Comparison of ENCODE assay signal across 8 cellular contexts in the genomic region with DNA sequence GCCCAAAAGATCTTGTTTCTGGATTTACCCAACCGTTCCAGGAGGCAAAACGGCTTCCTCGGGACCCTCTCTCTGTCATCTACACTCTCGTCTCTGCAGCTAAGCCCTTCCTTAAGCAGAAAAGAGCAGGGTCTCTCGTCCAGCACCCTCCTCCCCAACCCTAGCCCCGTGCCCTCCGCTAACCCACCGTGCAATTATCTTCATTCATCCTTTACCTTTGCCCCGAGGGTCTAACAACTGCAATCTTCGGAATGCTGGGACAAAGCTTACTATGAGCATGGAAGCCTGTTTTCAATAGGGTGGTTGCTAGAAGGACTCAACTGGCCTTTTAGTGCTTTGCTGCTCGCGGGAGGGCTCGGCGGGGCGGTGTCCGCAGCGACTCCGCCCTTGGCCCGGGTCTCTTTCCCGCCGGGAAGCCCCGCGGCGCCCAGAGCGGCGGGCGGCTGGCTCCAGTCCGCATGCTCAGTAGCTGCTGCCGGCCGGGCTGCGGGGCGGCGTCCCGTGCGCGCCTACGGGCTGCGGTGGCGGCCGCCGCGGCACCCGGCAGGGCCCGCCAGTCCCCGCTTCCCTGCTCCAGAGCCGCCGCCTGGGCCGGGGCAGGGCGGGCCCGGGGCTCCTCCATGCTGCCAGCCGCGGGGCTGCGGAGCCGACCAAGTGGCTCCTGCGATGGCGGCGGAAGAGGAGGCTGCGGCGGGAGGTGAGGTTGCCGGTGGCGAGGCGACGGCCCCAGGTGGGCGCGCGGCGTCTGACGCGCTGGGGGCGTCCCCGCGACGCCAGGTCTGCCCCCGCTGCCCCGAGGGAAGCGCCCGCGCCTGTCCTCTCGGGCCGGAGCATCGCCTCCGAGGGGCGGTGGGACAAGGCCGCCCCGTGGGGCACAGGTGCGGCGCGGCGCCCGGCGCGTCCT. TPM values are rescaled to one million over a fixed set of nuclear protein-coding genes. Genes with fewer than 3 reads are reported as not detected.
DNase-seq lines count a peak whose midpoint lies in the region; ATAC-seq, FAIRE-seq and TF ChIP-seq lines count a peak whose summit lies in the region.

TSS of gene BMAL2 (plus strand) at position 430 of the 904 bp plus-strand sequence. CDS start at position 667, 237 bp downstream.

- H3K4me1 ChIP-seq in Caco-2: peaks cover 34% of the 10 kb centered on the region
- peaks cover 0 to 30% (median 6%) of the 10 kb centered on the region in 12 donors for H3K4me1 ChIP-seq in heart left ventricle

- peak; percentile 43 for ATAC-seq in GM19455 (IDR thresholded peaks at IDR 0.05; ENCODE audit: unreplicated experiment)
- peak; percentile 29 for ATAC-seq in HG03571 (IDR thresholded peaks at IDR 0.05; ENCODE audit: unreplicated experiment)
- peak in 3 of 4 donors; percentile 64 to 81 (median 80) for ATAC-seq in heart left ventricle

- peak within 1 kb of the TSS in 2 of 12 donors; percentile 5 to 78 for H3K27ac ChIP-seq in heart left ventricle

- no peaks in the 10 kb centered on the region for H3K9me3 ChIP-seq in Caco-2
- H3K9me3 ChIP-seq in heart left ventricle: no peaks in the 10 kb centered on the region

- no peak for TF ChIP-seq POLR2A in heart left ventricle (IDR thresholded peaks at IDR 0.05)

- H3K9me3 Mint-ChIP-seq in Caco-2 (ENCODE audit: unreplicated experiment): no peaks in the 10 kb centered on the region

- H3K4me3 Mint-ChIP-seq in Caco-2 (ENCODE audit: unreplicated experiment): peak within 1 kb of the TSS; percentile 80

- H3K36me3 ChIP-seq in Caco-2 (ENCODE audit: control insufficient read depth, insufficient read depth, low read length) (no peaks in the 10 kb centered on the region), heart left ventricle (peaks cover 0 to 8% (median 3%) of the 10 kb centered on the region in 9 donors)

- no TSS peak for BruUV-seq in Caco-2 (replicated peaks; lab: Mats Ljungman, UMichigan)

- H3K27me3 ChIP-seq in Caco-2 (replicated peaks; ENCODE audit: control insufficient read depth, insufficient read depth, low read length) (no peaks in the 10 kb centered on the region), heart left ventricle (peaks cover 0 to 6% (median 0%) of the 10 kb centered on the region in 9 donors)

- DNase-seq in Caco-2 (peak; percentile 73 to 84), RCC 7860 (ENCODE audit: low spot score) (peak; percentile 54), heart left ventricle (peak; percentile 27 to 68 (median 43)), pulmonary artery endothelial cell (ENCODE audit: low read depth, low spot score) (no peak), SKM-1 (lab: John Stamatoyannopoulos, UW; ENCODE audit: unreplicated experiment) (no peak)
- DNase-seq in activated naive CD4-positive, alpha-beta T cell treated with anti-CD3 and anti-CD28 coated beads, Interleukin-2, amount 50 U/mL, for 16 hours: peak; percentile 38

- no peak for FAIRE-seq in RCC 7860 (lab: Jason Lieb, UNC)

- TF ChIP-seq CTCF in Caco-2 (IDR thresholded peaks at IDR 0.05; ENCODE audit: insufficient read depth in 1 of 2, low read depth in 1 of 2, low read length in 1 of 2, severe bottlenecking in 1 of 2, unreplicated experiment in 1 of 2): no peak
- no peak for TF ChIP-seq CTCF in heart left ventricle (IDR thresholded peaks at IDR 0.05)

- CTCF ChIA-PET in Caco-2 (lab: Charles Lee): interaction anchor here (0.7 to 1.0 kb wide), 3 partner anchors 26 to 92 kb away, joined by 4 to 5 read pairs (median 4); no protein-coding TSS in a partner anchor

- H3K27ac Mint-ChIP-seq in Caco-2 (ENCODE audit: unreplicated experiment): peak within 1 kb of the TSS; percentile 83

- H3K27me3 Mint-ChIP-seq in Caco-2 (ENCODE audit: insufficient read depth, unreplicated experiment): no peaks in the 10 kb centered on the region

- peaks cover 43% of the 10 kb centered on the region for H3K4me1 Mint-ChIP-seq in Caco-2 (ENCODE audit: low read depth, unreplicated experiment)

- POLR2A ChIA-PET in Caco-2 (lab: Charles Lee): interaction anchor here (0.5 to 1.9 kb wide), 3 partner anchors 45 to 310 kb away, joined by 3 to 8 read pairs (median 3); partner anchors contain the start of genes MED21 and STK38L

- intact Hi-C loops in Caco-2 (cut with micrococcal nuclease; ENCODE audit: unreplicated experiment) (loop anchor here (1.0 kb wide), 1 partner anchor 52 kb away; no protein-coding TSS in a partner anchor), heart left ventricle (cut with DNase I) (loop anchor here in 5 of 10 donors (10.0 kb wide), 3 partner anchors 322 to 342 kb away; no protein-coding TSS in a partner anchor)

- peak within 1 kb of the TSS; percentile 87 for H3K4me3 ChIP-seq in Caco-2 (ENCODE audit: low read depth, low read length)
- H3K4me3 ChIP-seq in heart left ventricle: peak within 1 kb of the TSS; percentile 55 to 78 (median 65)

- 2 to 5% (median 2%) methylated on average over 29 to 91 of the region's 92 CpGs for WGBS in heart left ventricle, 4 donors

- H3K36me3 Mint-ChIP-seq in Caco-2 (ENCODE audit: insufficient read depth, unreplicated experiment): peaks cover 10% of the 10 kb centered on the region

RNA-seq across cellular contexts. Expression of gene BMAL2, which starts in this region (rescaled TPM):
- total RNA-seq in Caco-2 (2022): 35.4 and 36.0 TPM in 2 replicates
- 10 to 100 TPM in 1 of 9 donors, 1 to 10 TPM in 8; 1.1 to 10.7 (median 2.9) TPM for total RNA-seq in heart left ventricle
- polyA plus RNA-seq in heart left ventricle: 1 to 10 TPM in 1 of 2 donors, under 1 TPM in 1; 0.30 to 1.6 TPM
- 55.7 and 65.4 TPM in 2 replicates for total RNA-seq in pulmonary artery endothelial cell

Comparison
In these comparisons a context has a peak if more than half of its experiments do, and no peak if none do; other contexts are left out.
1. DNase-seq: peak in Caco-2 (2 of 2), RCC 7860 (single experiment), activated naive CD4-positive, alpha-beta T cell treated with anti-CD3 and anti-CD28 coated beads, Interleukin-2, amount 50 U/mL, for 16 hours (single experiment) and heart left ventricle (5 of 5); none in pulmonary artery endothelial cell (single experiment) and SKM-1 (single experiment).
2. ATAC-seq: peak in every context shown above with its lines; median percentile 80 in heart left ventricle; 43 in GM19455; 29 in HG03571.